In the genomic region with DNA sequence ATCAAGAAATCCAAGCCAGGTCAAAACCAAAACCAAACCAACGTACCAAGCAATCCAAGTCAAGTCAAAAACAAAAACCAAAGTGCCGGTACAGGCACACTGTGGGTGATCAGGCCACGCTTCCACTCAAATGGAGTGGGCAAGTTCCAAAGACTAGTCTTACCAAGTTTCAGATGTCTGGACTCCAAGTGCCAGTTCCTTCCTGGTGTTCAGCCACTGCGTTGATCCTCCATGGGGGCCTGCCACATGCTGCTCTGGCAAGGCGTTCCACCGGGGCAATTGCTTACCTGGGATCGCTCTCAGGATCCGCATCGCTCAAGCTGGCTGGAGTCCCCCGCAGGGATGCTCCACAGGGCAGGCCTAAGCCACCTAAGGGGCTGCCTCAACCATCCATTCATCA, we compare ENCODE assay signal across 13 cellular contexts. TPM values are rescaled to one million over a fixed set of nuclear protein-coding genes. Genes with fewer than 3 reads are reported as not detected.
A peak's percentile ranks its signal among the peaks of the same experiment; 100 is the strongest.
DNase-seq lines count a peak whose midpoint lies in the region; ATAC-seq and TF ChIP-seq lines count a peak whose summit lies in the region.
"Not testable (repeated sequence)": the region's sequence is repeated elsewhere in the genome, so short reads cannot be mapped to it uniquely, and the experiment has no call there.
"Had no signal": no experiment of that assay in that cellular context is flagged by ENCODE, and none has a peak within 500 bp of the region (broad histone marks: within the 10 kb centered on the region; RNA-seq: fewer than 3 reads in every experiment).

No MANE protein-coding gene starts in this region.

- H2AFZ ChIP-seq in neural progenitor cell (replicated peaks): not testable (repeated sequence)

- H3K27me3 ChIP-seq in CD4-positive, CD25-positive, alpha-beta regulatory T cell (ENCODE audit: control insufficient read depth, insufficient read depth, low read length); neural progenitor cell: not testable (repeated sequence)

- not testable (repeated sequence) for H3K79me2 ChIP-seq in neural progenitor cell (ENCODE audit: low read depth)

- not testable (repeated sequence) for H3K9me3 Mint-ChIP-seq in CD4-positive, CD25-positive, alpha-beta regulatory T cell; IgD-negative memory B cell; activated T-helper 17 cell treated with anti-CD3 and anti-CD28 coated beads, Interleukin-2, amount 50 U/mL, for 72 hours; activated naive CD8-positive, alpha-beta T cell treated with anti-CD3 and anti-CD28 coated beads, Interleukin-2, amount 10 ng/mL, durations not matched to agents 7 days and 5 days; endothelial cell (ENCODE audit: unreplicated experiment)
- peaks cover 17% of the 10 kb centered on the region for H3K9me3 Mint-ChIP-seq in neural progenitor cell

- H3K36me3 ChIP-seq in CD4-positive, CD25-positive, alpha-beta regulatory T cell (ENCODE audit: control insufficient read depth, insufficient read depth, low read length); neural progenitor cell: not testable (repeated sequence)

- peaks cover 15% of the 10 kb centered on the region for H3K27me3 Mint-ChIP-seq in CD4-positive, CD25-positive, alpha-beta regulatory T cell
- not testable (repeated sequence) for H3K27me3 Mint-ChIP-seq in IgD-negative memory B cell; activated T-helper 17 cell treated with anti-CD3 and anti-CD28 coated beads, Interleukin-2, amount 50 U/mL, for 72 hours; activated naive CD8-positive, alpha-beta T cell treated with anti-CD3 and anti-CD28 coated beads, Interleukin-2, amount 10 ng/mL, durations not matched to agents 7 days and 5 days; endothelial cell (ENCODE audit: unreplicated experiment); neural progenitor cell (ENCODE audit: insufficient read depth, low read depth)

- ATAC-seq in CD4-positive, CD25-positive, alpha-beta regulatory T cell (ENCODE audit: low read depth in 2 of 2); activated T-helper 17 cell treated with anti-CD3 and anti-CD28 coated beads, Interleukin-2, amount 50 U/mL, for 72 hours (replicated peaks); activated naive CD8-positive, alpha-beta T cell treated with anti-CD3 and anti-CD28 coated beads, Interleukin-2, amount 10 ng/mL, durations not matched to agents 7 days and 5 days (ENCODE audit: low read depth): not testable (repeated sequence)

- not testable (repeated sequence) for H3K9me3 ChIP-seq in CD4-positive, CD25-positive, alpha-beta regulatory T cell (ENCODE audit: control insufficient read depth in 2 of 2, low read length in 2 of 2); neural progenitor cell (ENCODE audit: low read depth)

- not testable (repeated sequence) for DNase-seq in CD4-positive, CD25-positive, alpha-beta regulatory T cell; activated naive CD8-positive, alpha-beta T cell treated with anti-CD3 and anti-CD28 coated beads, Interleukin-2, amount 10 ng/mL, durations not matched to agents 7 days and 5 days; endothelial cell (ENCODE audit: low spot score); neural progenitor cell (ENCODE audit: low spot score)

- H4K20me1 ChIP-seq in neural progenitor cell (ENCODE audit: low read depth): not testable (repeated sequence)

- peaks cover 17% of the 10 kb centered on the region for H3K4me1 ChIP-seq in CD4-positive, CD25-positive, alpha-beta regulatory T cell (ENCODE audit: control insufficient read depth, insufficient read depth, low read length, poor library complexity, severe bottlenecking)
- not testable (repeated sequence) for H3K4me1 ChIP-seq in neural progenitor cell

- H3F3A ChIP-seq in neural progenitor cell (ENCODE audit: low read depth): not testable (repeated sequence)

- not testable (repeated sequence) for H3K27ac ChIP-seq in CD4-positive, CD25-positive, alpha-beta regulatory T cell (ENCODE audit: insufficient read depth, low read length, poor library complexity, severe bottlenecking); neural progenitor cell

- not testable (repeated sequence) for H3K36me3 Mint-ChIP-seq in CD4-positive, CD25-positive, alpha-beta regulatory T cell; IgD-negative memory B cell; activated T-helper 17 cell treated with anti-CD3 and anti-CD28 coated beads, Interleukin-2, amount 50 U/mL, for 72 hours (ENCODE audit: low read depth); activated naive CD8-positive, alpha-beta T cell treated with anti-CD3 and anti-CD28 coated beads, Interleukin-2, amount 10 ng/mL, durations not matched to agents 7 days and 5 days; neural progenitor cell
- H3K36me3 Mint-ChIP-seq in endothelial cell (ENCODE audit: low read depth, unreplicated experiment): peaks cover 11% of the 10 kb centered on the region

- not testable (repeated sequence) for H3K4me2 ChIP-seq in neural progenitor cell

- not testable (repeated sequence) for TF ChIP-seq CTCF in endothelial cell (IDR thresholded peaks at IDR 0.05; ENCODE audit: unreplicated experiment); neural progenitor cell (IDR thresholded peaks at IDR 0.05)

- peak overlapping the region in 1 of 4 donors; percentile 63 for H3K4me3 Mint-ChIP-seq in CD4-positive, CD25-positive, alpha-beta regulatory T cell
- peak overlapping the region in 2 of 4 donors; percentile 52 to 65 for H3K4me3 Mint-ChIP-seq in IgD-negative memory B cell
- H3K4me3 Mint-ChIP-seq in activated T-helper 17 cell treated with anti-CD3 and anti-CD28 coated beads, Interleukin-2, amount 50 U/mL, for 72 hours: peak overlapping the region; percentile 82
- H3K4me3 Mint-ChIP-seq in activated naive CD8-positive, alpha-beta T cell treated with anti-CD3 and anti-CD28 coated beads, Interleukin-2, amount 10 ng/mL, durations not matched to agents 7 days and 5 days: not testable (repeated sequence)
- peak overlapping the region; percentile 71 for H3K4me3 Mint-ChIP-seq in endothelial cell (ENCODE audit: unreplicated experiment)
- H3K4me3 Mint-ChIP-seq in neural progenitor cell: peak overlapping the region; percentile 33

- POLR2A ChIA-PET in activated naive CD8-positive, alpha-beta T cell treated with anti-CD3 and anti-CD28 coated beads, Interleukin-2, amount 10 ng/mL, durations not matched to agents 7 days and 5 days (lab: Charles Lee): not testable (repeated sequence)

- H3K4me3 ChIP-seq in CD4-positive, CD25-positive, alpha-beta regulatory T cell (ENCODE audit: low read depth, low read length); neural progenitor cell: not testable (repeated sequence)

- H3K9ac ChIP-seq in neural progenitor cell: not testable (repeated sequence)

- peaks cover 7 to 31% (median 16%) of the 10 kb centered on the region in 4 donors for H3K4me1 Mint-ChIP-seq in CD4-positive, CD25-positive, alpha-beta regulatory T cell
- peaks cover 9 to 19% (median 17%) of the 10 kb centered on the region in 3 donors for H3K4me1 Mint-ChIP-seq in IgD-negative memory B cell
- H3K4me1 Mint-ChIP-seq in activated T-helper 17 cell treated with anti-CD3 and anti-CD28 coated beads, Interleukin-2, amount 50 U/mL, for 72 hours: peaks cover 14% of the 10 kb centered on the region
- peaks cover 11% of the 10 kb centered on the region for H3K4me1 Mint-ChIP-seq in activated naive CD8-positive, alpha-beta T cell treated with anti-CD3 and anti-CD28 coated beads, Interleukin-2, amount 10 ng/mL, durations not matched to agents 7 days and 5 days
- H3K4me1 Mint-ChIP-seq in endothelial cell (ENCODE audit: unreplicated experiment); neural progenitor cell: not testable (repeated sequence)

- H3K27ac Mint-ChIP-seq in CD4-positive, CD25-positive, alpha-beta regulatory T cell: peak overlapping the region; percentile 83 to 91 (median 89)
- H3K27ac Mint-ChIP-seq in IgD-negative memory B cell: peak overlapping the region in 2 of 3 donors; percentile 60 to 86
- H3K27ac Mint-ChIP-seq in activated T-helper 17 cell treated with anti-CD3 and anti-CD28 coated beads, Interleukin-2, amount 50 U/mL, for 72 hours; endothelial cell (ENCODE audit: unreplicated experiment); neural progenitor cell: not testable (repeated sequence)
- peak overlapping the region; percentile 6 for H3K27ac Mint-ChIP-seq in activated naive CD8-positive, alpha-beta T cell treated with anti-CD3 and anti-CD28 coated beads, Interleukin-2, amount 10 ng/mL, durations not matched to agents 7 days and 5 days

RNA-seq across cellular contexts. Expression of a gene that starts 6.4 kb away (rescaled TPM):
- 22.2 TPM for total RNA-seq in CD4-positive, CD25-positive, alpha-beta regulatory T cell
- polyA plus RNA-seq in CD4-positive, CD25-positive, alpha-beta regulatory T cell: 1 to 10 TPM; 2.7 to 5.5 (median 3.4) TPM
- polyA plus RNA-seq in IgD-negative memory B cell: 28.6 TPM
- 10 to 100 TPM; 12.4 to 13.6 TPM for total RNA-seq in activated T-helper 17 cell treated with anti-CD3 and anti-CD28 coated beads, Interleukin-2, amount 50 U/mL, for 72 hours
- total RNA-seq in activated naive CD8-positive, alpha-beta T cell treated with anti-CD3 and anti-CD28 coated beads, Interleukin-2, amount 10 ng/mL, durations not matched to agents 7 days and 5 days: 10 to 100 TPM; 42.1 to 45.0 TPM
- total RNA-seq in endothelial cell (ENCODE audit: unreplicated experiment): 51.0 TPM
- 15.2 and 28.8 TPM in 2 replicates for total RNA-seq in neural progenitor cell (ENCODE audit: low replicate concordance)

RNA-seq across cellular contexts. Expression of a gene that starts 22.3 kb away (rescaled TPM):
- 49.9 TPM for total RNA-seq in CD4-positive, CD25-positive, alpha-beta regulatory T cell
- 10 to 100 TPM; 17.2 to 24.0 (median 20.5) TPM for polyA plus RNA-seq in CD4-positive, CD25-positive, alpha-beta regulatory T cell
- polyA plus RNA-seq in IgD-negative memory B cell: 22.6 TPM
- 100 to 1,000 TPM in 1 of 2 donors, 10 to 100 TPM in 1; 37.1 to 101 TPM for total RNA-seq in activated T-helper 17 cell treated with anti-CD3 and anti-CD28 coated beads, Interleukin-2, amount 50 U/mL, for 72 hours
- 10 to 100 TPM; 45.0 to 47.1 TPM for total RNA-seq in activated naive CD8-positive, alpha-beta T cell treated with anti-CD3 and anti-CD28 coated beads, Interleukin-2, amount 10 ng/mL, durations not matched to agents 7 days and 5 days
- total RNA-seq in endothelial cell (ENCODE audit: unreplicated experiment) (64.2 TPM), neural progenitor cell (ENCODE audit: low replicate concordance) (57.0 and 63.8 TPM in 2 replicates)

RNA-seq across cellular contexts. Expression of a gene that starts 46.5 kb away (rescaled TPM):
- total RNA-seq in CD4-positive, CD25-positive, alpha-beta regulatory T cell: 0.81 TPM
- 1 to 10 TPM in 1 of 4 donors, under 1 TPM in 2, not detected in 1; 0.49 to 1.5 (median 0.59) TPM for polyA plus RNA-seq in CD4-positive, CD25-positive, alpha-beta regulatory T cell
- not detected for polyA plus RNA-seq in IgD-negative memory B cell
- 10 to 100 TPM; 20.8 to 48.7 TPM for total RNA-seq in activated T-helper 17 cell treated with anti-CD3 and anti-CD28 coated beads, Interleukin-2, amount 50 U/mL, for 72 hours
- total RNA-seq in activated naive CD8-positive, alpha-beta T cell treated with anti-CD3 and anti-CD28 coated beads, Interleukin-2, amount 10 ng/mL, durations not matched to agents 7 days and 5 days: 10 to 100 TPM; 27.3 to 28.8 TPM
- total RNA-seq in endothelial cell (ENCODE audit: unreplicated experiment): 6.1 TPM
- 26.6 and 31.3 TPM in 2 replicates for total RNA-seq in neural progenitor cell (ENCODE audit: low replicate concordance)

RNA-seq across cellular contexts. Expression of a gene that starts 46.6 kb away (rescaled TPM):
- 33.5 TPM for total RNA-seq in CD4-positive, CD25-positive, alpha-beta regulatory T cell
- 10 to 100 TPM; 61.6 to 86.7 (median 80.2) TPM for polyA plus RNA-seq in CD4-positive, CD25-positive, alpha-beta regulatory T cell
- 62.5 TPM for polyA plus RNA-seq in IgD-negative memory B cell
- 100 to 1,000 TPM in 1 of 2 donors, 10 to 100 TPM in 1; 63.3 to 109 TPM for total RNA-seq in activated T-helper 17 cell treated with anti-CD3 and anti-CD28 coated beads, Interleukin-2, amount 50 U/mL, for 72 hours
- 10 to 100 TPM; 49.6 to 51.0 TPM for total RNA-seq in activated naive CD8-positive, alpha-beta T cell treated with anti-CD3 and anti-CD28 coated beads, Interleukin-2, amount 10 ng/mL, durations not matched to agents 7 days and 5 days
- 38.9 TPM for total RNA-seq in endothelial cell (ENCODE audit: unreplicated experiment)
- 39.1 and 50.4 TPM in 2 replicates for total RNA-seq in neural progenitor cell (ENCODE audit: low replicate concordance)

RNA-seq across cellular contexts. Expression of a gene that starts 49.1 kb away (rescaled TPM):
- not detected for total RNA-seq in CD4-positive, CD25-positive, alpha-beta regulatory T cell
- not detected for polyA plus RNA-seq in CD4-positive, CD25-positive, alpha-beta regulatory T cell
- polyA plus RNA-seq in IgD-negative memory B cell: 41.9 TPM
- not detected for total RNA-seq in activated T-helper 17 cell treated with anti-CD3 and anti-CD28 coated beads, Interleukin-2, amount 50 U/mL, for 72 hours
- not detected for total RNA-seq in activated naive CD8-positive, alpha-beta T cell treated with anti-CD3 and anti-CD28 coated beads, Interleukin-2, amount 10 ng/mL, durations not matched to agents 7 days and 5 days
- total RNA-seq in endothelial cell (ENCODE audit: unreplicated experiment): not detected
- total RNA-seq in neural progenitor cell (ENCODE audit: low replicate concordance): not detected in 2 replicates
- total RNA-seq: CD8-positive, alpha-beta memory T cell; GM12878; GM23248; H1; H7 had no signal
- polyA plus RNA-seq: A549; BJ; CD8-positive, alpha-beta memory T cell; GM23248 had no signal
